In the genomic region with DNA sequence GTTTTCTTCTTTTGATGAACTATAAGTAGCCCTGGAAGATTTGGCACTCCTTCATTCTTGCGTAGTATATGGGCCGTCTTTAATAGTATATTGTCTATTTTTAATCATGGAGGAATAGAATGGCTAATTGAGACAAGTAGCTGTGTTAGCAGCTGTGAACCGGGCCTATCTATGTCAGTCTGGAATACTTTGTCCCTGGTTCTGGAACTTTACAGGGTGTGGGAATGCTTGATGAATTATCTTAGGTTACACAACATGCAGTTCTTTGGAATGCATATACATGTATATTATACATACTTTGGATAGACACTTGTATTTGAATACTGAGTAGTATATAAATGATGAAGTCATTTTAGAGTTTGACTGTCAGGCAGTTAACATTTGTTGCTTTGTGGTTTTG, we compare ENCODE assay signal across 19 cellular contexts. TPM values are rescaled to one million over a fixed set of nuclear protein-coding genes. Genes with fewer than 3 reads are reported as not detected.
DNase-seq lines count a peak whose midpoint lies in the region; ATAC-seq, FAIRE-seq and TF ChIP-seq lines count a peak whose summit lies in the region.
"Had no signal": no experiment of that assay in that cellular context is flagged by ENCODE, and none has a peak within 500 bp of the region (broad histone marks: within the 10 kb centered on the region; RNA-seq: fewer than 3 reads in every experiment).

No MANE protein-coding gene starts in this region.

- WGBS in hepatocyte (ENCODE audit: low lambda C conversion rate, missing lambda C conversion rate) = 86% methylated on average over 3 of the region's 3 CpGs

- POLR2A ChIA-PET in CD8-positive, alpha-beta memory T cell (lab: Charles Lee) = no interaction called here

- H3K9me3 ChIP-seq in hepatocyte (ENCODE audit: low read depth) (no peaks in the 10 kb centered on the region), thoracic aorta (no peaks in the 10 kb centered on the region)
- no peaks in the 10 kb centered on the region for H3K9me3 ChIP-seq in CD8-positive, alpha-beta memory T cell (ENCODE audit: low read length)

- H3K4me3 ChIP-seq in bronchial epithelial cell (ENCODE audit: low read depth, low read length) (no peak overlapping the region), hepatocyte (no peak overlapping the region), thoracic aorta (no peak overlapping the region)
- no peak overlapping the region for H3K4me3 ChIP-seq in CD8-positive, alpha-beta memory T cell (ENCODE audit: low read length)

- peaks cover 7 to 21% (median 12%) of the 10 kb centered on the region in 3 donors for H3K4me1 Mint-ChIP-seq in CD8-positive, alpha-beta memory T cell
- H3K4me1 Mint-ChIP-seq: activated CD4-positive, alpha-beta memory T cell treated with anti-CD3 and anti-CD28 coated beads, Interleukin-2, amount 10 ng/mL, durations not matched to agents 7 days and 5 days had no signal

- H3K9me2 ChIP-seq in hepatocyte (replicated peaks; ENCODE audit: insufficient read depth) = no peaks in the 10 kb centered on the region

- no peak overlapping the region for H3K27ac Mint-ChIP-seq in CD8-positive, alpha-beta memory T cell
- H3K27ac Mint-ChIP-seq: activated CD4-positive, alpha-beta memory T cell treated with anti-CD3 and anti-CD28 coated beads, Interleukin-2, amount 10 ng/mL, durations not matched to agents 7 days and 5 days; natural killer cell treated with Interleukin-12 subunit alpha and Interleukin-12 subunit beta and Interleukin-15 and Interleukin-18, amount 100 ng/mL, for 72 hours; progenitor cell of endocrine pancreas had no signal

- H3K4me3 Mint-ChIP-seq in CD8-positive, alpha-beta memory T cell = no peak overlapping the region
- H3K4me3 Mint-ChIP-seq: activated CD4-positive, alpha-beta memory T cell treated with anti-CD3 and anti-CD28 coated beads, Interleukin-2, amount 10 ng/mL, durations not matched to agents 7 days and 5 days; natural killer cell treated with Interleukin-12 subunit alpha and Interleukin-12 subunit beta and Interleukin-15 and Interleukin-18, amount 100 ng/mL, for 72 hours had no signal

- H3K4me1 ChIP-seq in hepatocyte (ENCODE audit: insufficient read depth) = no peaks in the 10 kb centered on the region
- H3K4me1 ChIP-seq in thoracic aorta (ENCODE audit: control insufficient read depth in 1 of 2, low read depth in 2 of 2) = peaks cover 24 to 71% of the 10 kb centered on the region in 2 donors
- H3K4me1 ChIP-seq in CD8-positive, alpha-beta memory T cell (ENCODE audit: insufficient read depth, low read length) = no peaks in the 10 kb centered on the region

- H3K9me3 Mint-ChIP-seq in CD8-positive, alpha-beta memory T cell = no peaks in the 10 kb centered on the region
- H3K9me3 Mint-ChIP-seq: activated CD4-positive, alpha-beta memory T cell treated with anti-CD3 and anti-CD28 coated beads, Interleukin-2, amount 10 ng/mL, durations not matched to agents 7 days and 5 days; natural killer cell treated with Interleukin-12 subunit alpha and Interleukin-12 subunit beta and Interleukin-15 and Interleukin-18, amount 100 ng/mL, for 72 hours had no signal

- no peaks in the 10 kb centered on the region for H4K20me1 ChIP-seq in hepatocyte (ENCODE audit: insufficient read depth, poor library complexity, severe bottlenecking)

- CTCF ChIA-PET in CD8-positive, alpha-beta memory T cell (lab: Charles Lee) = no interaction called here

- H3K27me3 ChIP-seq in bronchial epithelial cell (ENCODE audit: control insufficient read depth, insufficient read depth, low read length) (no peaks in the 10 kb centered on the region), hepatocyte (no peaks in the 10 kb centered on the region), thoracic aorta (replicated peaks; ENCODE audit: insufficient read depth) (no peaks in the 10 kb centered on the region)
- no peaks in the 10 kb centered on the region for H3K27me3 ChIP-seq in CD8-positive, alpha-beta memory T cell (ENCODE audit: insufficient read depth, low read length, poor library complexity, severe bottlenecking)

- ATAC-seq in thoracic aorta (ENCODE audit: insufficient number of reproducible peaks, low FRiP score, low read depth) (no peak), GM21717 (IDR thresholded peaks at IDR 0.05; ENCODE audit: unreplicated experiment) (no peak)
- ATAC-seq: natural killer cell treated with Interleukin-12 subunit alpha and Interleukin-12 subunit beta and Interleukin-15 and Interleukin-18, amount 100 ng/mL, for 72 hours had no signal

- no peak overlapping the region for H3K4me2 ChIP-seq in hepatocyte

- peaks cover 0 to 7% (median 4%) of the 10 kb centered on the region in 3 donors for H3K36me3 Mint-ChIP-seq in CD8-positive, alpha-beta memory T cell
- H3K36me3 Mint-ChIP-seq: natural killer cell treated with Interleukin-12 subunit alpha and Interleukin-12 subunit beta and Interleukin-15 and Interleukin-18, amount 100 ng/mL, for 72 hours had no signal

- FAIRE-seq in bronchial epithelial cell (lab: Jason Lieb, UNC) = no peak

- H2AFZ ChIP-seq in hepatocyte = no peak overlapping the region

- peaks cover 70% of the 10 kb centered on the region for H3K79me2 ChIP-seq in hepatocyte

- H3K27ac ChIP-seq in hepatocyte (peak overlapping the region; percentile 21), thoracic aorta (peak overlapping the region; percentile 19 to 21)
- H3K27ac ChIP-seq in CD8-positive, alpha-beta memory T cell (ENCODE audit: low read depth, low read length) = no peak overlapping the region

- TF ChIP-seq CTCF in bronchial epithelial cell (IDR thresholded peaks at IDR 0.05; ENCODE audit: insufficient read depth, low read length, severe bottlenecking) = no peak
- TF ChIP-seq CTCF in hepatocyte (IDR thresholded peaks at IDR 0.05; ENCODE audit: poor library complexity) = no peak
- no peak for TF ChIP-seq CTCF in thoracic aorta (IDR thresholded peaks at IDR 0.05)

- peak; percentile 24 for DNase-seq in NCI-H226
- DNase-seq in bronchial epithelial cell (ENCODE audit: low read depth) = peak; percentile 65
- no peak for DNase-seq in hepatocyte (ENCODE audit: low spot score)
- no peak for DNase-seq in thoracic aorta (ENCODE audit: low spot score)
- DNase-seq in NCI-H2196 treated with DMSO at 0.1 percent for 48 hours (lab: John Stamatoyannopoulos, UW; ENCODE audit: unreplicated experiment) = no peak
- no peak for DNase-seq in CD8-positive, alpha-beta memory T cell
- DNase-seq: activated CD4-positive, alpha-beta memory T cell treated with anti-CD3 and anti-CD28 coated beads, Interleukin-2, amount 10 ng/mL, durations not matched to agents 7 days and 5 days; AML-193; effector memory CD4-positive, alpha-beta T cell; hippocampal formation; Kasumi-1; NCI-H1105; NCI-H2081 treated with DMSO at 0.1 percent for 48 hours; NCI-H524; stimulated activated CD8-positive, alpha-beta memory T cell treated with anti-CD3 and anti-CD28 coated beads, Interleukin-4, amount 100 ng/mL, for 48 hours; T-helper 2 cell had no signal

- H3K27me3 Mint-ChIP-seq in CD8-positive, alpha-beta memory T cell = no peaks in the 10 kb centered on the region
- H3K27me3 Mint-ChIP-seq: activated CD4-positive, alpha-beta memory T cell treated with anti-CD3 and anti-CD28 coated beads, Interleukin-2, amount 10 ng/mL, durations not matched to agents 7 days and 5 days; natural killer cell treated with Interleukin-12 subunit alpha and Interleukin-12 subunit beta and Interleukin-15 and Interleukin-18, amount 100 ng/mL, for 72 hours; progenitor cell of endocrine pancreas had no signal

- no peaks in the 10 kb centered on the region for H3K36me3 ChIP-seq in bronchial epithelial cell (ENCODE audit: control insufficient read depth, insufficient read depth, low read length)
- H3K36me3 ChIP-seq in hepatocyte (replicated peaks; ENCODE audit: insufficient read depth, low read depth) = no peaks in the 10 kb centered on the region
- no peaks in the 10 kb centered on the region for H3K36me3 ChIP-seq in thoracic aorta
- no peaks in the 10 kb centered on the region for H3K36me3 ChIP-seq in CD8-positive, alpha-beta memory T cell (ENCODE audit: insufficient read depth, low read length)

RNA-seq across cellular contexts. Expression of gene PDLIM5, which starts 37.3 kb away (rescaled TPM):
- total RNA-seq in bronchial epithelial cell (82.9 and 121 TPM in 2 replicates), hepatocyte (121 and 122 TPM in 2 replicates), thoracic aorta (100 to 1,000 TPM; 275 to 328 TPM)
- polyA plus RNA-seq in hepatocyte = 88.7 and 97.1 TPM in 2 replicates
- total RNA-seq in CD8-positive, alpha-beta memory T cell = 10 to 100 TPM; 27.0 to 27.4 TPM
- polyA plus RNA-seq in CD8-positive, alpha-beta memory T cell = 50.2 TPM

Comparison
In these comparisons a context has a peak if more than half of its experiments do, and no peak if none do; other contexts are left out.
1. DNase-seq: peak in NCI-H226 (single experiment) and bronchial epithelial cell (single experiment); none in hepatocyte (single experiment), thoracic aorta (single experiment), NCI-H2196 treated with DMSO at 0.1 percent for 48 hours (single experiment) and CD8-positive, alpha-beta memory T cell (0 of 5).